1 cellular context compared by ENCODE assay signal in genomic region chr15:74995779-74996765, GRCh38.
TF ChIP-seq lines count a peak whose summit lies in the region.

No MANE protein-coding gene starts in this region.

TF ChIP-seq in HepG2, 621 proteins besides CTCF, POLR2A, EP300 and RAD21 (continues in another document):
- TF ChIP-seq ZNF496 (CRISPR knock-in tag; IDR thresholded peaks at IDR 0.05; ENCODE audit: insufficient replicate concordance) = no peak
- TF ChIP-seq ZFY (CRISPR knock-in tag; IDR thresholded peaks at IDR 0.05) = peak; percentile 34; the same call in 1 of the 2 replicates
- no peak for TF ChIP-seq THAP8 (CRISPR knock-in tag; IDR thresholded peaks at IDR 0.05; ENCODE audit: borderline replicate concordance)
- TF ChIP-seq SCMH1 (CRISPR knock-in tag; IDR thresholded peaks at IDR 0.05; ENCODE audit: borderline replicate concordance) = no peak
- peak; percentile 81; the same call in 1 of the 2 replicates for TF ChIP-seq GTF3A (CRISPR knock-in tag; conservative IDR thresholded peaks at IDR 0.05)
- TF ChIP-seq ZFP41 (CRISPR knock-in tag; IDR thresholded peaks at IDR 0.05; ENCODE audit: borderline replicate concordance) = no peak
- no peak for TF ChIP-seq TAF15 (IDR thresholded peaks at IDR 0.05; ENCODE audit: low read depth, low read length, poor library complexity, severe bottlenecking)
- TF ChIP-seq ZNF556 (CRISPR knock-in tag; IDR thresholded peaks at IDR 0.05; ENCODE audit: borderline replicate concordance) = peak; percentile 50; the same call in 1 of the 2 replicates
- no peak for TF ChIP-seq KLF11 (CRISPR knock-in tag; IDR thresholded peaks at IDR 0.05)
- no peak for TF ChIP-seq FOXK2 (IDR thresholded peaks at IDR 0.05)
- no peak for TF ChIP-seq ZHX1 (CRISPR knock-in tag; IDR thresholded peaks at IDR 0.05; ENCODE audit: low read depth)
- no peak; the same call in 1 of the 2 replicates for TF ChIP-seq ZNF740 (CRISPR knock-in tag; IDR thresholded peaks at IDR 0.05)
- TF ChIP-seq ETV5 (CRISPR knock-in tag; IDR thresholded peaks at IDR 0.05; ENCODE audit: borderline replicate concordance) = no peak
- no peak for TF ChIP-seq ARHGAP35 (CRISPR knock-in tag; IDR thresholded peaks at IDR 0.05; ENCODE audit: borderline replicate concordance)
- TF ChIP-seq BATF2 (CRISPR knock-in tag; IDR thresholded peaks at IDR 0.05) = no peak
- 0 out of 2 replicates have a peak, but pooled peaks have one; percentile 0 for TF ChIP-seq ZNF205 (CRISPR knock-in tag; IDR thresholded peaks at IDR 0.05)
- TF ChIP-seq MXI1 (IDR thresholded peaks at IDR 0.05; ENCODE audit: borderline replicate concordance, low read depth, low read length) = 0 out of 3 replicates have a peak, but pooled peaks have one; percentile 11
- TF ChIP-seq ZNF17 (CRISPR knock-in tag; IDR thresholded peaks at IDR 0.05) = no peak
- no peak for TF ChIP-seq MEIS2 (CRISPR knock-in tag; IDR thresholded peaks at IDR 0.05)
- peak; percentile 12; the same call in 1 of the 2 replicates for TF ChIP-seq NCOR1 (IDR thresholded peaks at IDR 0.05; ENCODE audit: borderline replicate concordance, low read length)
- TF ChIP-seq ZNF562 (CRISPR knock-in tag; IDR thresholded peaks at IDR 0.05; ENCODE audit: borderline replicate concordance) = no peak
- TF ChIP-seq KDM2A (CRISPR knock-in tag; IDR thresholded peaks at IDR 0.05; ENCODE audit: borderline replicate concordance, low read depth) = peak; percentile 17; the same call in 1 of the 2 replicates
- TF ChIP-seq ZNF546 (CRISPR knock-in tag; conservative IDR thresholded peaks at IDR 0.05) = no peak
- 0 out of 2 replicates have a peak, but pooled peaks have one; percentile 33 for TF ChIP-seq ZMAT3 (CRISPR knock-in tag; conservative IDR thresholded peaks at IDR 0.05)
- TF ChIP-seq BORCS8-MEF2B (CRISPR knock-in tag; IDR thresholded peaks at IDR 0.05) = no peak
- peak; percentile 57; the same call in 1 of the 2 replicates for TF ChIP-seq PITX1 (CRISPR knock-in tag; IDR thresholded peaks at IDR 0.05)
- TF ChIP-seq DMTF1 (CRISPR knock-in tag; IDR thresholded peaks at IDR 0.05) = no peak
- no peak for TF ChIP-seq SSRP1 (CRISPR knock-in tag; IDR thresholded peaks at IDR 0.05)
- no peak for TF ChIP-seq POGZ (CRISPR knock-in tag; IDR thresholded peaks at IDR 0.05)
- TF ChIP-seq YY1 (IDR thresholded peaks at IDR 0.05; ENCODE audit: insufficient read depth, insufficient replicate concordance, low read depth, low read length) = peak; percentile 51
- no peak for TF ChIP-seq ZNF253 (CRISPR knock-in tag; IDR thresholded peaks at IDR 0.05; ENCODE audit: borderline replicate concordance)
- no peak for TF ChIP-seq ZNF724P (CRISPR knock-in tag; IDR thresholded peaks at IDR 0.05; ENCODE audit: borderline replicate concordance)
- TF ChIP-seq RXRB (CRISPR knock-in tag; IDR thresholded peaks at IDR 0.05; ENCODE audit: borderline replicate concordance) = no peak
- no peak for TF ChIP-seq TOE1 (CRISPR knock-in tag; IDR thresholded peaks at IDR 0.05)
- TF ChIP-seq ZNF83 (CRISPR knock-in tag; IDR thresholded peaks at IDR 0.05; ENCODE audit: borderline replicate concordance) = no peak
- TF ChIP-seq NFKB2 (CRISPR knock-in tag; IDR thresholded peaks at IDR 0.05; ENCODE audit: borderline replicate concordance) = peak; percentile 56; the same call in 1 of the 2 replicates
- no peak for TF ChIP-seq ZMAT5 (CRISPR knock-in tag; IDR thresholded peaks at IDR 0.05; ENCODE audit: borderline replicate concordance, low read depth)
- TF ChIP-seq MYNN (CRISPR knock-in tag; IDR thresholded peaks at IDR 0.05; ENCODE audit: low read depth) = no peak
- peak; percentile 55 for TF ChIP-seq ASH2L (IDR thresholded peaks at IDR 0.05; ENCODE audit: insufficient read length, low read depth, low read length)
- no peak for TF ChIP-seq ZNF782 (CRISPR knock-in tag; IDR thresholded peaks at IDR 0.05; ENCODE audit: borderline replicate concordance)
- TF ChIP-seq ZNF749 (CRISPR knock-in tag; IDR thresholded peaks at IDR 0.05; ENCODE audit: borderline replicate concordance) = no peak
- TF ChIP-seq HMG20B (CRISPR knock-in tag; conservative IDR thresholded peaks at IDR 0.05) = no peak
- peak; percentile 10; the same call in 1 of the 2 replicates for TF ChIP-seq PHF21A (CRISPR knock-in tag; IDR thresholded peaks at IDR 0.05)
- no peak for TF ChIP-seq ZNF274 (CRISPR knock-in tag; IDR thresholded peaks at IDR 0.05)
- TF ChIP-seq FOSL1 (CRISPR knock-in tag; IDR thresholded peaks at IDR 0.05; ENCODE audit: borderline replicate concordance) = no peak
- TF ChIP-seq HMG20A (CRISPR knock-in tag; IDR thresholded peaks at IDR 0.05; ENCODE audit: borderline replicate concordance) = no peak
- no peak for TF ChIP-seq ERF (CRISPR knock-in tag; IDR thresholded peaks at IDR 0.05)
- TF ChIP-seq SMYD3 (CRISPR knock-in tag; IDR thresholded peaks at IDR 0.05) = no peak
- no peak for TF ChIP-seq ZBTB20 (CRISPR knock-in tag; IDR thresholded peaks at IDR 0.05; ENCODE audit: borderline replicate concordance, low read depth)
- TF ChIP-seq ZNF280D (CRISPR knock-in tag; IDR thresholded peaks at IDR 0.05) = 0 out of 2 replicates have a peak, but pooled peaks have one; percentile 14
- TF ChIP-seq ELF4 (CRISPR knock-in tag; IDR thresholded peaks at IDR 0.05; ENCODE audit: borderline replicate concordance) = 0 out of 2 replicates have a peak, but pooled peaks have one; percentile 8
- no peak for TF ChIP-seq CHCHD3 (CRISPR knock-in tag; IDR thresholded peaks at IDR 0.05)
- TF ChIP-seq ZNF713 (CRISPR knock-in tag; IDR thresholded peaks at IDR 0.05) = no peak
- TF ChIP-seq ZKSCAN1 (IDR thresholded peaks at IDR 0.05; ENCODE audit: low read length) = no peak
- peak; percentile 7; the same call in 1 of the 2 replicates for TF ChIP-seq REPIN1 (CRISPR knock-in tag; IDR thresholded peaks at IDR 0.05; ENCODE audit: borderline replicate concordance, low read depth)
- TF ChIP-seq MTA3 (CRISPR knock-in tag; IDR thresholded peaks at IDR 0.05) = no peak
- peak; percentile 11; the same call in 1 of the 2 replicates for TF ChIP-seq TAF1 (CRISPR knock-in tag; IDR thresholded peaks at IDR 0.05)
- peak; percentile 60 for TF ChIP-seq UBTF (CRISPR knock-in tag; IDR thresholded peaks at IDR 0.05)
- TF ChIP-seq ZZZ3 (CRISPR knock-in tag; IDR thresholded peaks at IDR 0.05; ENCODE audit: borderline replicate concordance) = peak; percentile 30; the same call in 1 of the 2 replicates
- TF ChIP-seq ZNF75D (CRISPR knock-in tag; IDR thresholded peaks at IDR 0.05; ENCODE audit: borderline replicate concordance) = no peak
- TF ChIP-seq MATR3 (CRISPR knock-in tag; IDR thresholded peaks at IDR 0.05) = no peak
- peak; percentile 45; the same call in 1 of the 2 replicates for TF ChIP-seq MEIS1 (CRISPR knock-in tag; IDR thresholded peaks at IDR 0.05; ENCODE audit: borderline replicate concordance)
- no peak for TF ChIP-seq ZNF3 (CRISPR knock-in tag; IDR thresholded peaks at IDR 0.05)
- TF ChIP-seq CBX2 (IDR thresholded peaks at IDR 0.05; ENCODE audit: low read depth, low read length) = no peak
- no peak for TF ChIP-seq CBX2 (CRISPR knock-in tag; IDR thresholded peaks at IDR 0.05; ENCODE audit: low read depth)
- TF ChIP-seq PRMT3 (CRISPR knock-in tag; IDR thresholded peaks at IDR 0.05; ENCODE audit: borderline replicate concordance, low read depth) = no peak
